In genomic region chr14:93959239-93960107, GRCh38 we compare ENCODE assay signal across 8 cellular contexts. TPM values are rescaled to one million over a fixed set of nuclear protein-coding genes. Genes with fewer than 3 reads are reported as not detected.
DNase-seq lines count a peak whose midpoint lies in the region; ATAC-seq, FAIRE-seq and TF ChIP-seq lines count a peak whose summit lies in the region.

No MANE protein-coding gene starts in this region.

- H3K4me2 ChIP-seq in hepatocyte = peak overlapping the region; percentile 62

- DNase-seq in AG09309 (ENCODE audit: low read depth) (peak; percentile 53), GM19239 (ENCODE audit: insufficient read length, low spot score) (peak; percentile 70), SK-MEL-5 (ENCODE audit: low read depth, low spot score) (peak; percentile 76), hepatocyte (ENCODE audit: low spot score) (peak; percentile 94), NCI-H446 (lab: John Stamatoyannopoulos, UW) (no peak)
- DNase-seq in stimulated activated CD4-positive, alpha-beta T cell treated with anti-CD3 and anti-CD28 coated beads, Interleukin-2, amount 100 ng/mL, for 4 hours (ENCODE audit: low read depth) = peak; percentile 88

- ATAC-seq in HG03280 (IDR thresholded peaks at IDR 0.05; ENCODE audit: unreplicated experiment) = peak; percentile 61

- no peaks in the 10 kb centered on the region for H3K27me3 ChIP-seq in hepatocyte

- FAIRE-seq in GM19239 (lab: Jason Lieb, UNC) = peak; percentile 99

- H3K4me3 Mint-ChIP-seq in activated naive CD4-positive, alpha-beta T cell treated with anti-CD3 and anti-CD28 coated beads, Interleukin-2, amount 50 U/mL, for 24 hours = peak overlapping the region; percentile 74

- H3K27ac ChIP-seq in hepatocyte = peak overlapping the region; percentile 90

- H3K4me3 ChIP-seq in AG09309 (ENCODE audit: control insufficient read depth, low read depth, low read length) = no peak overlapping the region
- no peak overlapping the region for H3K4me3 ChIP-seq in hepatocyte

- peaks cover 2% of the 10 kb centered on the region for H3K36me3 Mint-ChIP-seq in activated naive CD4-positive, alpha-beta T cell treated with anti-CD3 and anti-CD28 coated beads, Interleukin-2, amount 50 U/mL, for 24 hours

- H3K27ac Mint-ChIP-seq in activated naive CD4-positive, alpha-beta T cell treated with anti-CD3 and anti-CD28 coated beads, Interleukin-2, amount 50 U/mL, for 24 hours = peak overlapping the region; percentile 99

- in situ Hi-C loops in SK-MEL-5 (cut with HindIII; ENCODE audit: low pct_unique_long_range_greater_than_20kb, low sequenced_read_pairs) = no loop called here

- no peaks in the 10 kb centered on the region for H4K20me1 ChIP-seq in hepatocyte (ENCODE audit: insufficient read depth, poor library complexity, severe bottlenecking)

- H3K9me3 ChIP-seq in hepatocyte (ENCODE audit: low read depth) = no peaks in the 10 kb centered on the region

- 58% methylated on average over 23 of the region's 23 CpGs for WGBS in hepatocyte (ENCODE audit: low lambda C conversion rate, missing lambda C conversion rate)

- H3K9me2 ChIP-seq in hepatocyte (replicated peaks; ENCODE audit: insufficient read depth) = no peaks in the 10 kb centered on the region

- H3K9me3 Mint-ChIP-seq in activated naive CD4-positive, alpha-beta T cell treated with anti-CD3 and anti-CD28 coated beads, Interleukin-2, amount 50 U/mL, for 24 hours = no peaks in the 10 kb centered on the region

- H3K36me3 ChIP-seq in hepatocyte (replicated peaks; ENCODE audit: insufficient read depth, low read depth) = no peaks in the 10 kb centered on the region

- H2AFZ ChIP-seq in hepatocyte = no peak overlapping the region

- TF ChIP-seq CTCF in AG09309 (IDR thresholded peaks at IDR 0.05; ENCODE audit: control insufficient read depth, insufficient read depth, low read depth, low read length, missing control alignments) = no peak
- TF ChIP-seq CTCF in hepatocyte (IDR thresholded peaks at IDR 0.05; ENCODE audit: poor library complexity) = no peak

- no peaks in the 10 kb centered on the region for H3K27me3 Mint-ChIP-seq in activated naive CD4-positive, alpha-beta T cell treated with anti-CD3 and anti-CD28 coated beads, Interleukin-2, amount 50 U/mL, for 24 hours

- H3K4me1 ChIP-seq in hepatocyte (ENCODE audit: insufficient read depth) = peaks cover 19% of the 10 kb centered on the region

- no peaks in the 10 kb centered on the region for H3K79me2 ChIP-seq in hepatocyte

- peaks cover 84% of the 10 kb centered on the region for H3K4me1 Mint-ChIP-seq in activated naive CD4-positive, alpha-beta T cell treated with anti-CD3 and anti-CD28 coated beads, Interleukin-2, amount 50 U/mL, for 24 hours

RNA-seq across cellular contexts. Expression of gene ASB2, which starts 16.9 kb away (rescaled TPM):
- 3.8 and 3.9 TPM in 2 replicates for total RNA-seq in SK-MEL-5 (2014; rRNA removed; shearing (Covaris generic))
- polyA plus RNA-seq in SK-MEL-5 (2015; cell fraction: cytosol; rRNA removed) = 1.5 and 2.2 TPM in 2 replicates
- polyA plus RNA-seq in SK-MEL-5 (2015; cell fraction: nucleus; rRNA removed) = 1.1 TPM in 2 replicates
- 0.53 and 1.8 TPM in 2 replicates for total RNA-seq in hepatocyte
- 0.27 and 0.32 TPM in 2 replicates for polyA plus RNA-seq in hepatocyte

RNA-seq across cellular contexts. Expression of gene FAM181A, which starts 32.3 kb away (rescaled TPM):
- total RNA-seq in SK-MEL-5 (2014; rRNA removed; shearing (Covaris generic)) = not detected in 2 replicates
- not detected in 2 replicates for polyA plus RNA-seq in SK-MEL-5 (2015; cell fraction: cytosol; rRNA removed)
- not detected in 2 replicates for polyA plus RNA-seq in SK-MEL-5 (2015; cell fraction: nucleus; rRNA removed)
- total RNA-seq in hepatocyte = not detected in 2 replicates
- 0.90 TPM in 1 of 2 replicates, not detected in the other for polyA plus RNA-seq in hepatocyte

RNA-seq across cellular contexts. Expression of gene CCDC197, which starts 37.6 kb away (rescaled TPM):
- total RNA-seq in SK-MEL-5 (2014; rRNA removed; shearing (Covaris generic)) = not detected in 2 replicates
- not detected in 2 replicates for polyA plus RNA-seq in SK-MEL-5 (2015; cell fraction: cytosol; rRNA removed)
- not detected in 2 replicates for polyA plus RNA-seq in SK-MEL-5 (2015; cell fraction: nucleus; rRNA removed)
- total RNA-seq in hepatocyte = not detected in 2 replicates
- polyA plus RNA-seq in hepatocyte = not detected in 2 replicates

Comparison
In these comparisons a context has a peak if more than half of its experiments do, and no peak if none do; other contexts are left out.
1. DNase-seq: peak in AG09309 (single experiment), GM19239 (single experiment), SK-MEL-5 (single experiment), hepatocyte (single experiment) and stimulated activated CD4-positive, alpha-beta T cell treated with anti-CD3 and anti-CD28 coated beads, Interleukin-2, amount 100 ng/mL, for 4 hours (single experiment); none in NCI-H446 (0 of 2).